15 cellular contexts compared by ENCODE assay signal in genomic region chr5:245717-246116, GRCh38. TPM values are rescaled to one million over a fixed set of nuclear protein-coding genes. Genes with fewer than 3 reads are reported as not detected.
"Had no signal": no experiment of that assay in that cellular context is flagged by ENCODE, and none has a peak within 500 bp of the region (broad histone marks: within the 10 kb centered on the region; RNA-seq: fewer than 3 reads in every experiment).

No MANE protein-coding gene starts in this region.

RNA-seq across cellular contexts. Expression of gene LRRC14B, which starts 54.4 kb away (rescaled TPM):
- total RNA-seq: activated CD4-positive, alpha-beta memory T cell treated with anti-CD3 and anti-CD28 coated beads, Interleukin-2, amount 10 ng/mL, durations not matched to agents 7 days and 5 days; activated naive CD4-positive, alpha-beta T cell treated with anti-CD3 and anti-CD28 coated beads for 36 hours; activated T-helper 1 cell treated with anti-CD3 and anti-CD28 coated beads, Interleukin-12 subunit alpha, Interleukin-12 subunit beta, Interleukin-2, Interleukin-4 antibody, amounts not matched to agents 30 ng/mL and 10 ng/mL and 1 ng/mL, durations not matched to agents 14 hours and 24 hours and 36 hours; activated T-helper 2 cell treated with anti-CD3 and anti-CD28 coated beads, Interferon-gamma antibody, Interleukin-2, Interleukin-4, amounts not matched to agents 10 μg/mL and 5 μg/mL and 100 μg/mL, durations not matched to agents 14 hours and 24 hours and 36 hours; adrenal gland; aorta; body of pancreas; colonic mucosa; dermis microvascular lymphatic vessel endothelial cell; esophagus squamous epithelium; fibroblast of lung; fibroblast of villous mesenchyme; T-cell; T-helper 2 cell treated with Interferon-gamma antibody and Interleukin-4, amounts not matched to agents 100 ng/mL and 5 ng/mL, for 36 hours; WTC11 had no signal
- polyA plus RNA-seq: adrenal gland, aorta, fibroblast of lung had no signal
